In genomic region chr5:154309361-154309725, GRCh38 we compare ENCODE assay signal across 1 cellular context.
TF ChIP-seq lines count a peak whose summit lies in the region.

No MANE protein-coding gene starts in this region.

TF ChIP-seq in IMR-90, 13 proteins besides CTCF, POLR2A, EP300 and RAD21:
- TF ChIP-seq FOS (IDR thresholded peaks at IDR 0.05; ENCODE audit: low read depth, low read length): 0 out of 2 replicates have a peak, but pooled peaks have one; percentile 14
- TF ChIP-seq MAZ (IDR thresholded peaks at IDR 0.05; ENCODE audit: borderline replicate concordance, low read depth, low read length): no peak
TF ChIP-seq in IMR-90: peak in this region for 1.
